ENCODE assay signal across 1 cellular context in genomic region chr3:126998728-126999127, GRCh38.
TF ChIP-seq lines count a peak whose summit lies in the region.

No MANE protein-coding gene starts in this region.

TF ChIP-seq in WTC11, 78 proteins besides CTCF, POLR2A, EP300 and RAD21 (continued from another document):
- TF ChIP-seq ZNF532 (CRISPR knock-in tag; IDR thresholded peaks at IDR 0.05; ENCODE audit: borderline replicate concordance) (no peak), CREB1 (CRISPR knock-in tag; IDR thresholded peaks at IDR 0.05) (no peak), RELA (CRISPR knock-in tag; IDR thresholded peaks at IDR 0.05; ENCODE audit: borderline replicate concordance) (no peak), JAZF1 (CRISPR knock-in tag; IDR thresholded peaks at IDR 0.05) (no peak)
